8 cellular contexts compared by ENCODE assay signal in the genomic region with DNA sequence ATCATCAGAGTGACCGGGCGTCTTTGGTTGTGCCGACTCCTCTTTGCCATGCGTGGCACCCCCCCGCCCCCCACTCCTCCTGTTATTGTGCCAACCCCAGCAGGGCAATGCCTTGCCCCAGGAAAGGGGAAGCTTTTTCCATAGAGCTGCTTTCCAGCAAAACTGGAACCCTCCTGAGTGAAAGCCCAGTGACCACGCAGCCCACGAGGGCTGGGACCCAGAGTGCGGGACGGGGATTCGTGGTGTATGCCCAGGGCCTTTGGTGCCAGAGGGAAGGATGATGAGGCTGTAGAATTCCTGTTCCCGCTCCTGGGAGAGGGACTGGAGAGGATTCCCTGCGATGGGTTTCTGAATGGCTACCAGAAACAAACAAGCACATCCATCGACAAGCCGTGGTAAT.
DNase-seq lines count a peak whose midpoint lies in the region; ATAC-seq and TF ChIP-seq lines count a peak whose summit lies in the region.

No MANE protein-coding gene starts in this region.

- WGBS in suprapubic skin = 52% methylated on average over 9 of the region's 14 CpGs

- H3K4me1 ChIP-seq in lower lobe of right lung (peaks cover 6% of the 10 kb centered on the region), suprapubic skin (peaks cover 11% of the 10 kb centered on the region)

- intact Hi-C loops in lower lobe of right lung (cut with DNase I) = no loop called here

- H3K4me3 Mint-ChIP-seq in activated T-cell treated with anti-CD3 and anti-CD28 coated beads, Interleukin-2, amount 50 U/mL, for 24 hours = peak overlapping the region; percentile 70

- TF ChIP-seq POLR2A in suprapubic skin (IDR thresholded peaks at IDR 0.05) = no peak

- H3K9me3 ChIP-seq in lower lobe of right lung (no peaks in the 10 kb centered on the region), suprapubic skin (no peaks in the 10 kb centered on the region)

- no peaks in the 10 kb centered on the region for H3K36me3 Mint-ChIP-seq in activated T-cell treated with anti-CD3 and anti-CD28 coated beads, Interleukin-2, amount 50 U/mL, for 24 hours (ENCODE audit: low read depth)
- peaks cover 16 to 18% of the 10 kb centered on the region in 2 donors for H3K36me3 Mint-ChIP-seq in activated naive CD4-positive, alpha-beta T cell treated with anti-CD3 and anti-CD28 coated beads, Interleukin-2, amount 50 U/mL, for 72 hours

- H3K27me3 ChIP-seq in lower lobe of right lung (ENCODE audit: low read depth) (no peaks in the 10 kb centered on the region), suprapubic skin (no peaks in the 10 kb centered on the region)

- peak overlapping the region; percentile 21 for H3K4me3 ChIP-seq in lower lobe of right lung
- peak overlapping the region; percentile 32 for H3K4me3 ChIP-seq in suprapubic skin

- H3K36me3 ChIP-seq in lower lobe of right lung (no peaks in the 10 kb centered on the region), suprapubic skin (no peaks in the 10 kb centered on the region)

- peaks cover 71% of the 10 kb centered on the region for H3K4me1 Mint-ChIP-seq in activated T-cell treated with anti-CD3 and anti-CD28 coated beads, Interleukin-2, amount 50 U/mL, for 24 hours (ENCODE audit: low read depth)

- H3K27ac Mint-ChIP-seq in activated T-cell treated with anti-CD3 and anti-CD28 coated beads, Interleukin-2, amount 50 U/mL, for 24 hours = peak overlapping the region; percentile 90
- peak overlapping the region; percentile 88 to 92 for H3K27ac Mint-ChIP-seq in activated naive CD4-positive, alpha-beta T cell treated with anti-CD3 and anti-CD28 coated beads, Interleukin-2, amount 50 U/mL, for 72 hours

- H3K27me3 Mint-ChIP-seq in activated T-cell treated with anti-CD3 and anti-CD28 coated beads, Interleukin-2, amount 50 U/mL, for 24 hours = no peaks in the 10 kb centered on the region

- no peaks in the 10 kb centered on the region for H3K9me3 Mint-ChIP-seq in activated T-cell treated with anti-CD3 and anti-CD28 coated beads, Interleukin-2, amount 50 U/mL, for 24 hours
- H3K9me3 Mint-ChIP-seq in activated naive CD4-positive, alpha-beta T cell treated with anti-CD3 and anti-CD28 coated beads, Interleukin-2, amount 50 U/mL, for 72 hours = peaks cover 6 to 12% of the 10 kb centered on the region in 2 donors

- no peak for TF ChIP-seq EP300 in suprapubic skin (IDR thresholded peaks at IDR 0.05)

- no peak for DNase-seq in activated T-cell treated with anti-CD3 and anti-CD28 coated beads, Interleukin-2, amount 50 U/mL, for 24 hours
- no peak for DNase-seq in activated T-cell treated with anti-CD3 and anti-CD28 coated beads, Interleukin-2, amount 50 U/mL, for 48 hours
- DNase-seq in activated naive CD4-positive, alpha-beta T cell treated with anti-CD3 and anti-CD28 coated beads, Interleukin-2, amount 50 U/mL, for 72 hours (ENCODE audit: low spot score in 2 of 2) = no peak
- DNase-seq in lower lobe of right lung (no peak), suprapubic skin (ENCODE audit: low spot score in 2 of 2) (no peak), hippocampal formation (lab: John Stamatoyannopoulos, UW) (no peak)
- no peak for DNase-seq in stimulated activated CD4-positive, alpha-beta T cell treated with anti-CD3 and anti-CD28 coated beads, Interleukin-4, amount 100 ng/mL, for 1 hour

- TF ChIP-seq CTCF in lower lobe of right lung (IDR thresholded peaks at IDR 0.05) (no peak), suprapubic skin (IDR thresholded peaks at IDR 0.05) (no peak)

- H3K27ac ChIP-seq in lower lobe of right lung (no peak overlapping the region), suprapubic skin (no peak overlapping the region)

- no peak for ATAC-seq in activated naive CD4-positive, alpha-beta T cell treated with anti-CD3 and anti-CD28 coated beads, Interleukin-2, amount 50 U/mL, for 72 hours
- no peak for ATAC-seq in lower lobe of right lung
- ATAC-seq in HG02798 (IDR thresholded peaks at IDR 0.05; ENCODE audit: poor library complexity, unreplicated experiment) = no peak
